Comparison of ENCODE assay signal across 17 cellular contexts in the genomic region with DNA sequence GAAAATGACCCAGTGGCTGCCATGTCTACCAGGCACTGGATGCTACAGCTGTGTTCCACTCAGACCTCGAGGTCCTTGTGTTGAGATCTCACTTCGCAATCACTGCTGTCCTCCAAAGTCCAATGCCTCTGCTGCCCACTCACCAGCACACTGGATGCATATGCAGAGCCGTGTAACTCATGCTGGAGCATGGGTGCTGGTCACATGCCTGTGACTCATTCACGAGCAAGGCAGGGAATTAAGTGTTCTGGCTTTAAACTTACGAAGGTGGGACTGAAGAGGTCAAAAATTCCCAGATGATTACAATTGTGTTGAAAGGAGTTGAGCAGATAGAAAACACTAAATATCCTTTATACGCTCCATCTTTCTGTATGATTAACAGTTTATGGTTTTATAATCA.
DNase-seq lines count a peak whose midpoint lies in the region; ATAC-seq and TF ChIP-seq lines count a peak whose summit lies in the region.
"Had no signal": no experiment of that assay in that cellular context is flagged by ENCODE, and none has a peak within 500 bp of the region (broad histone marks: within the 10 kb centered on the region; RNA-seq: fewer than 3 reads in every experiment).

No MANE protein-coding gene starts in this region.

- peak; percentile 72 for ATAC-seq in mucosa of descending colon
- ATAC-seq in HG02938 (IDR thresholded peaks at IDR 0.05; ENCODE audit: unreplicated experiment): no peak
- ATAC-seq in HG03095 (IDR thresholded peaks at IDR 0.05; ENCODE audit: unreplicated experiment): no peak
- ATAC-seq: stimulated activated memory B cell treated with anti-CD40 and anti-IgM and Interleukin-4, amounts not matched to agents 10 μg/mL and 1 μg/mL and 100 μg/mL, for 72 hours had no signal

- intact Hi-C loops in Caco-2 (cut with micrococcal nuclease; ENCODE audit: unreplicated experiment): no loop called here
- intact Hi-C loops in mucosa of descending colon (cut with DNase I, micrococcal nuclease): no loop called here

- H3K9me3 ChIP-seq in Caco-2: no peaks in the 10 kb centered on the region; the same call in 1 of the 2 replicates
- peaks cover 5% of the 10 kb centered on the region for H3K9me3 ChIP-seq in mucosa of descending colon

- no peak overlapping the region for H3K4me3 ChIP-seq in Caco-2 (ENCODE audit: low read depth, low read length)
- no peak overlapping the region for H3K4me3 ChIP-seq in choroid plexus epithelial cell (ENCODE audit: low read depth, low read length)
- no peak overlapping the region for H3K4me3 ChIP-seq in mucosa of descending colon
- H3K4me3 ChIP-seq: neural progenitor cell had no signal

- H3K9me3 Mint-ChIP-seq in Caco-2 (ENCODE audit: unreplicated experiment): peaks cover 21% of the 10 kb centered on the region

- peak overlapping the region; percentile 59 for H3K27ac Mint-ChIP-seq in Caco-2 (ENCODE audit: unreplicated experiment)
- H3K27ac Mint-ChIP-seq: activated naive CD8-positive, alpha-beta T cell; neural progenitor cell; stimulated activated memory B cell treated with anti-CD40 and anti-IgM and Interleukin-4, amounts not matched to agents 10 μg/mL and 1 μg/mL and 100 μg/mL, for 72 hours had no signal

- POLR2A ChIA-PET in Caco-2 (lab: Charles Lee): no interaction called here

- CTCF ChIA-PET in Caco-2 (lab: Charles Lee): no interaction called here

- H3K36me3 ChIP-seq in Caco-2 (ENCODE audit: control insufficient read depth, insufficient read depth, low read length) (peaks cover 2% of the 10 kb centered on the region; the same call in 1 of the 2 replicates), mucosa of descending colon (ENCODE audit: low read depth) (no peaks in the 10 kb centered on the region)
- H3K36me3 ChIP-seq: neural progenitor cell had no signal

- no peaks in the 10 kb centered on the region for H3K27me3 Mint-ChIP-seq in Caco-2 (ENCODE audit: insufficient read depth, unreplicated experiment)
- H3K27me3 Mint-ChIP-seq: activated naive CD8-positive, alpha-beta T cell; stimulated activated memory B cell treated with anti-CD40 and anti-IgM and Interleukin-4, amounts not matched to agents 10 μg/mL and 1 μg/mL and 100 μg/mL, for 72 hours had no signal

- no peaks in the 10 kb centered on the region for H3K27me3 ChIP-seq in Caco-2 (replicated peaks; ENCODE audit: control insufficient read depth, insufficient read depth, low read length)
- H3K27me3 ChIP-seq: neural progenitor cell had no signal

- H3K36me3 Mint-ChIP-seq in Caco-2 (ENCODE audit: insufficient read depth, unreplicated experiment): no peaks in the 10 kb centered on the region
- H3K36me3 Mint-ChIP-seq: neural progenitor cell; stimulated activated memory B cell treated with anti-CD40 and anti-IgM and Interleukin-4, amounts not matched to agents 10 μg/mL and 1 μg/mL and 100 μg/mL, for 72 hours had no signal

- no TSS peak for BruUV-seq in Caco-2 (replicated peaks; lab: Mats Ljungman, UMichigan)

- H3K4me1 Mint-ChIP-seq in Caco-2 (ENCODE audit: low read depth, unreplicated experiment): peaks cover 17% of the 10 kb centered on the region
- H3K4me1 Mint-ChIP-seq: stimulated activated memory B cell treated with anti-CD40 and anti-IgM and Interleukin-4, amounts not matched to agents 10 μg/mL and 1 μg/mL and 100 μg/mL, for 72 hours had no signal

- peak; percentile 18 to 77 for DNase-seq in Caco-2
- peak; percentile 21 for DNase-seq in LHCN-M2 (ENCODE audit: low read depth)
- peak; percentile 9 for DNase-seq in choroid plexus epithelial cell (ENCODE audit: low read depth)
- peak; percentile 54 to 59 (median 57) for DNase-seq in mucosa of descending colon
- no peak for DNase-seq in NK-92 (lab: John Stamatoyannopoulos, UW; ENCODE audit: unreplicated experiment)
- DNase-seq in substantia nigra (lab: John Stamatoyannopoulos, UW): no peak
- DNase-seq: activated CD4-positive, alpha-beta T cell treated with anti-CD3 and anti-CD28 coated beads for 48 hours; activated T-cell treated with anti-CD3 and anti-CD28 coated beads, Interleukin-2, amount 50 U/mL, for 1 hour; erythroblast; KBM-7; NCI-H1436 treated with DMSO at 0.1 percent for 48 hours; NCI-H446 treated with DMSO at 0.1 percent for 48 hours had no signal

- TF ChIP-seq CTCF in Caco-2 (IDR thresholded peaks at IDR 0.05; ENCODE audit: insufficient read depth in 1 of 2, low read depth in 1 of 2, low read length in 1 of 2, severe bottlenecking in 1 of 2, unreplicated experiment in 1 of 2): no peak
- TF ChIP-seq CTCF in choroid plexus epithelial cell (conservative IDR thresholded peaks at IDR 0.05; ENCODE audit: low read depth, low read length): no peak
- no peak for TF ChIP-seq CTCF in mucosa of descending colon (IDR thresholded peaks at IDR 0.05)

- H3K27ac ChIP-seq in substantia nigra (ENCODE audit: low read depth, low read length, poor library complexity, severe bottlenecking): no peak overlapping the region
- H3K27ac ChIP-seq: neural progenitor cell had no signal

- H3K4me3 Mint-ChIP-seq in Caco-2 (ENCODE audit: unreplicated experiment): peak overlapping the region; percentile 22
- H3K4me3 Mint-ChIP-seq: activated naive CD8-positive, alpha-beta T cell; neural progenitor cell; stimulated activated memory B cell treated with anti-CD40 and anti-IgM and Interleukin-4, amounts not matched to agents 10 μg/mL and 1 μg/mL and 100 μg/mL, for 72 hours had no signal

- peaks cover 23% of the 10 kb centered on the region for H3K4me1 ChIP-seq in Caco-2
- H3K4me1 ChIP-seq in mucosa of descending colon (ENCODE audit: low read depth): peaks cover 6% of the 10 kb centered on the region
- H3K4me1 ChIP-seq: neural progenitor cell had no signal

Comparison
In these comparisons a context has a peak if more than half of its experiments do, and no peak if none do; other contexts are left out.
1. DNase-seq: peak in Caco-2 (2 of 2), LHCN-M2 (single experiment), choroid plexus epithelial cell (single experiment) and mucosa of descending colon (3 of 3); none in NK-92 (single experiment) and substantia nigra (0 of 49).